Comparison of ENCODE assay signal across 24 cellular contexts in the genomic region with DNA sequence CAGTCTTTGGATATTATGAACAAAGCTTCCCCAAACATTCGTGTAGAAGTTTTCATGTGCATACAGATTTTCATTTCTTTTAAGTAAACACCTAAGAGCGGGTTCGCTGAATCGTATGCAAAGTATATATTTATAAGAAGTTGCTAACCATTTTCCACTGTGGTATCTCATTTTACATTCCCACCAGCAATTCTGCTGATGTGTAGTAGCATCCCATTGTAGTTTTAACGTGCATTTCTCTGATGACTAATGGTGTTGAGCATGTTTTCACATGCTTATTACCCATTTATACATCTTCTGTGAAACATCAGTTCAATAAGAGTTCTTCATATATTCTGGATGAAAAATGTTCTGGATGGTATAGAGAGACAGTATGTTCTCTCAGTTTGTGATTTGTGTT.
A peak's percentile ranks its signal among the peaks of the same experiment; 100 is the strongest.
DNase-seq lines count a peak whose midpoint lies in the region; ATAC-seq and TF ChIP-seq lines count a peak whose summit lies in the region.
"Had no signal": no experiment of that assay in that cellular context is flagged by ENCODE, and none has a peak within 500 bp of the region (broad histone marks: within the 10 kb centered on the region; RNA-seq: fewer than 3 reads in every experiment).

No MANE protein-coding gene starts in this region.

- H3K27ac ChIP-seq in PC-3 (ENCODE audit: low read length) (peak overlapping the region; percentile 33; the same call in 1 of the 2 replicates), epithelial cell of prostate (peak overlapping the region; percentile 8), SK-N-SH (ENCODE audit: low read depth in 2 of 2, low read length in 1 of 2) (no peak overlapping the region)

- WGBS in SK-N-SH (ENCODE audit: low lambda C conversion rate) = 16% methylated on average over 5 of the region's 5 CpGs

- no peak for TF ChIP-seq EP300 in SK-N-SH (IDR thresholded peaks at IDR 0.05; ENCODE audit: borderline replicate concordance in 1 of 2, low read depth in 1 of 2, low read length in 1 of 2)

- H3K4me3 ChIP-seq in PC-3 (ENCODE audit: low read length) (no peak overlapping the region), SK-N-SH (ENCODE audit: low read depth in 2 of 2, low read length in 1 of 2) (no peak overlapping the region)
- H3K4me3 ChIP-seq: GM12878, SK-N-MC had no signal

- no peak overlapping the region for H3K9ac ChIP-seq in PC-3 (ENCODE audit: low read length)
- no peak overlapping the region for H3K9ac ChIP-seq in SK-N-SH

- H3K36me3 ChIP-seq in PC-3 (ENCODE audit: low read depth, low read length) = no peaks in the 10 kb centered on the region
- H3K36me3 ChIP-seq in SK-N-SH (replicated peaks in 1 of 2; ENCODE audit: control insufficient read depth in 1 of 2, insufficient read depth in 2 of 2, low read length in 1 of 2) = no peaks in the 10 kb centered on the region

- CTCF ChIA-PET in PC-3 (lab: Charles Lee) = no interaction called here
- CTCF ChIA-PET in SK-N-SH (lab: Yijun Ruan, JAX) = no interaction called here

- no peak for ATAC-seq in PC-3
- ATAC-seq: CD8-positive, alpha-beta T cell; GM12878; Panc1 had no signal

- H3K9me2 ChIP-seq in PC-3 (replicated peaks; ENCODE audit: low read length) = no peaks in the 10 kb centered on the region
- H3K9me2 ChIP-seq in SK-N-SH = no peaks in the 10 kb centered on the region

- H4K20me1 ChIP-seq in PC-3 (ENCODE audit: low read length) (no peaks in the 10 kb centered on the region), SK-N-SH (ENCODE audit: insufficient read depth) (no peaks in the 10 kb centered on the region)

- peaks cover 20% of the 10 kb centered on the region for H3K4me1 ChIP-seq in PC-3 (ENCODE audit: insufficient read depth, low read length)
- no peaks in the 10 kb centered on the region for H3K4me1 ChIP-seq in SK-N-SH (ENCODE audit: control insufficient read depth in 1 of 2, insufficient read depth in 2 of 2, low read depth in 1 of 2, low read length in 1 of 2)
- H3K4me1 ChIP-seq: Caco-2 had no signal

- intact Hi-C loops in PC-3 (cut with micrococcal nuclease) = no loop called here

- TF ChIP-seq CTCF in PC-3 (conservative IDR thresholded peaks at IDR 0.05; ENCODE audit: low read depth, low read length) = no peak
- TF ChIP-seq CTCF in SK-N-SH (IDR thresholded peaks at IDR 0.05) = no peak

- H3K27me3 ChIP-seq in PC-3 (ENCODE audit: low read length) (no peaks in the 10 kb centered on the region), SK-N-SH (ENCODE audit: insufficient read depth) (no peaks in the 10 kb centered on the region)

- H3K79me2 ChIP-seq in PC-3 (ENCODE audit: low read length) (no peaks in the 10 kb centered on the region), SK-N-SH (ENCODE audit: insufficient read depth) (no peaks in the 10 kb centered on the region)

- no peak for TF ChIP-seq RAD21 in SK-N-SH (IDR thresholded peaks at IDR 0.05; ENCODE audit: low read length)

- DNase-seq in HT-29 (ENCODE audit: low spot score) (peak; percentile 15), PC-3 (peak; percentile 28), epithelial cell of prostate (ENCODE audit: low read depth, low spot score) (peak; percentile 20), NCI-H2196 treated with DMSO at 0.1 percent for 48 hours (lab: John Stamatoyannopoulos, UW; ENCODE audit: unreplicated experiment) (no peak), mesenteric fat pad (ENCODE audit: low spot score) (no peak), SK-N-SH (no peak), NCI-H1694 (lab: John Stamatoyannopoulos, UW) (no peak)
- DNase-seq: C1 segment of cervical spinal cord; Caco-2; CD8-positive, alpha-beta T cell; EL; GDM1; IMR-90; KG1; NCI-H1092 treated with DMSO at 0.1 percent for 48 hours; NCI-H1436; NCI-H187 treated with DMSO at 0.1 percent for 48 hours; NCI-H446 treated with DMSO at 0.1 percent for 48 hours; NCI-H69; SIG-M5; SW 1271 had no signal

- no peak overlapping the region for H2AFZ ChIP-seq in PC-3 (ENCODE audit: low read length)
- H2AFZ ChIP-seq in SK-N-SH (ENCODE audit: low read depth) = no peak overlapping the region

- H3K9me3 ChIP-seq in PC-3 (ENCODE audit: low read length) (no peaks in the 10 kb centered on the region), SK-N-SH (no peaks in the 10 kb centered on the region)

- POLR2A ChIA-PET in PC-3 (lab: Charles Lee; ENCODE audit: unreplicated experiment) (no interaction called here), SK-N-SH (lab: Yijun Ruan, JAX) (interaction anchor here (0.6 kb wide), 1 partner anchor 204 kb away, joined by 3 read pairs; no protein-coding TSS in a partner anchor)

- no peaks in the 10 kb centered on the region for H3F3A ChIP-seq in PC-3 (ENCODE audit: low read length, unreplicated experiment)
- no peaks in the 10 kb centered on the region for H3F3A ChIP-seq in SK-N-SH (replicated peaks; ENCODE audit: insufficient read depth)

- no TSS peak for BruUV-seq in PC-3 (replicated peaks; lab: Mats Ljungman, UMichigan)

- H3K4me2 ChIP-seq in PC-3 (ENCODE audit: low read length) (peak overlapping the region; percentile 66; the same call in 1 of the 2 replicates), SK-N-SH (no peak overlapping the region)

TF ChIP-seq in SK-N-SH, 30 proteins besides CTCF, POLR2A, EP300 and RAD21:
- no peak for TF ChIP-seq YY1 (IDR thresholded peaks at IDR 0.05; ENCODE audit: low read depth)
- TF ChIP-seq MEF2A (IDR thresholded peaks at IDR 0.05; ENCODE audit: borderline replicate concordance, low read depth) = no peak
- no peak for TF ChIP-seq RCOR1 (IDR thresholded peaks at IDR 0.05; ENCODE audit: low read length)
- no peak for TF ChIP-seq FOXM1 (IDR thresholded peaks at IDR 0.05; ENCODE audit: low read depth)
- no peak for TF ChIP-seq RXRA (IDR thresholded peaks at IDR 0.05; ENCODE audit: borderline replicate concordance, low read depth)
- no peak for TF ChIP-seq RFX5 (IDR thresholded peaks at IDR 0.05; ENCODE audit: low read length)
- no peak for TF ChIP-seq ELF1 (IDR thresholded peaks at IDR 0.05)
- TF ChIP-seq TCF12 (IDR thresholded peaks at IDR 0.05) = no peak
- TF ChIP-seq TAF1 (IDR thresholded peaks at IDR 0.05; ENCODE audit: borderline replicate concordance, low read depth, low read length) = no peak
- TF ChIP-seq FOSL2 (IDR thresholded peaks at IDR 0.05; ENCODE audit: borderline replicate concordance, low read depth) = no peak
- TF ChIP-seq MXI1 (IDR thresholded peaks at IDR 0.05; ENCODE audit: low read depth, low read length) = no peak
- TF ChIP-seq, protein P1, sequence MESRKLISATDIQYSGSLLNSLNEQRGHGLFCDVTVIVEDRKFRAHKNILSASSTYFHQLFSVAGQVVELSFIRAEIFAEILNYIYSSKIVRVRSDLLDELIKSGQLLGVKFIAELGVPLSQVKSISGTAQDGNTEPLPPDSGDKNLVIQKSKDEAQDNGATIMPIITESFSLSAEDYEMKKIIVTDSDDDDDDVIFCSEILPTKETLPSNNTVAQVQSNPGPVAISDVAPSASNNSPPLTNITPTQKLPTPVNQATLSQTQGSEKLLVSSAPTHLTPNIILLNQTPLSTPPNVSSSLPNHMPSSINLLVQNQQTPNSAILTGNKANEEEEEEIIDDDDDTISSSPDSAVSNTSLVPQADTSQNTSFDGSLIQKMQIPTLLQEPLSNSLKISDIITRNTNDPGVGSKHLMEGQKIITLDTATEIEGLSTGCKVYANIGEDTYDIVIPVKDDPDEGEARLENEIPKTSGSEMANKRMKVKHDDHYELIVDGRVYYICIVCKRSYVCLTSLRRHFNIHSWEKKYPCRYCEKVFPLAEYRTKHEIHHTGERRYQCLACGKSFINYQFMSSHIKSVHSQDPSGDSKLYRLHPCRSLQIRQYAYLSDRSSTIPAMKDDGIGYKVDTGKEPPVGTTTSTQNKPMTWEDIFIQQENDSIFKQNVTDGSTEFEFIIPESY (IDR thresholded peaks at IDR 0.05; ENCODE audit: borderline replicate concordance, low read depth) = no peak
- TF ChIP-seq, protein P2, sequence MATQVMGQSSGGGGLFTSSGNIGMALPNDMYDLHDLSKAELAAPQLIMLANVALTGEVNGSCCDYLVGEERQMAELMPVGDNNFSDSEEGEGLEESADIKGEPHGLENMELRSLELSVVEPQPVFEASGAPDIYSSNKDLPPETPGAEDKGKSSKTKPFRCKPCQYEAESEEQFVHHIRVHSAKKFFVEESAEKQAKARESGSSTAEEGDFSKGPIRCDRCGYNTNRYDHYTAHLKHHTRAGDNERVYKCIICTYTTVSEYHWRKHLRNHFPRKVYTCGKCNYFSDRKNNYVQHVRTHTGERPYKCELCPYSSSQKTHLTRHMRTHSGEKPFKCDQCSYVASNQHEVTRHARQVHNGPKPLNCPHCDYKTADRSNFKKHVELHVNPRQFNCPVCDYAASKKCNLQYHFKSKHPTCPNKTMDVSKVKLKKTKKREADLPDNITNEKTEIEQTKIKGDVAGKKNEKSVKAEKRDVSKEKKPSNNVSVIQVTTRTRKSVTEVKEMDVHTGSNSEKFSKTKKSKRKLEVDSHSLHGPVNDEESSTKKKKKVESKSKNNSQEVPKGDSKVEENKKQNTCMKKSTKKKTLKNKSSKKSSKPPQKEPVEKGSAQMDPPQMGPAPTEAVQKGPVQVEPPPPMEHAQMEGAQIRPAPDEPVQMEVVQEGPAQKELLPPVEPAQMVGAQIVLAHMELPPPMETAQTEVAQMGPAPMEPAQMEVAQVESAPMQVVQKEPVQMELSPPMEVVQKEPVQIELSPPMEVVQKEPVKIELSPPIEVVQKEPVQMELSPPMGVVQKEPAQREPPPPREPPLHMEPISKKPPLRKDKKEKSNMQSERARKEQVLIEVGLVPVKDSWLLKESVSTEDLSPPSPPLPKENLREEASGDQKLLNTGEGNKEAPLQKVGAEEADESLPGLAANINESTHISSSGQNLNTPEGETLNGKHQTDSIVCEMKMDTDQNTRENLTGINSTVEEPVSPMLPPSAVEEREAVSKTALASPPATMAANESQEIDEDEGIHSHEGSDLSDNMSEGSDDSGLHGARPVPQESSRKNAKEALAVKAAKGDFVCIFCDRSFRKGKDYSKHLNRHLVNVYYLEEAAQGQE (IDR thresholded peaks at IDR 0.05; ENCODE audit: low read depth, low read length) = no peak
- TF ChIP-seq SIN3A (IDR thresholded peaks at IDR 0.05; ENCODE audit: borderline replicate concordance, low read depth, low read length) = no peak
- TF ChIP-seq CHD2 (IDR thresholded peaks at IDR 0.05; ENCODE audit: low read length, partially characterized antibody) = no peak
- TF ChIP-seq TEAD4 (IDR thresholded peaks at IDR 0.05; ENCODE audit: borderline replicate concordance, insufficient read depth) = no peak
- TF ChIP-seq, protein P3, sequence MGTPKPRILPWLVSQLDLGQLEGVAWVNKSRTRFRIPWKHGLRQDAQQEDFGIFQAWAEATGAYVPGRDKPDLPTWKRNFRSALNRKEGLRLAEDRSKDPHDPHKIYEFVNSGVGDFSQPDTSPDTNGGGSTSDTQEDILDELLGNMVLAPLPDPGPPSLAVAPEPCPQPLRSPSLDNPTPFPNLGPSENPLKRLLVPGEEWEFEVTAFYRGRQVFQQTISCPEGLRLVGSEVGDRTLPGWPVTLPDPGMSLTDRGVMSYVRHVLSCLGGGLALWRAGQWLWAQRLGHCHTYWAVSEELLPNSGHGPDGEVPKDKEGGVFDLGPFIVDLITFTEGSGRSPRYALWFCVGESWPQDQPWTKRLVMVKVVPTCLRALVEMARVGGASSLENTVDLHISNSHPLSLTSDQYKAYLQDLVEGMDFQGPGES (IDR thresholded peaks at IDR 0.05; ENCODE audit: low read depth, low read length) = no peak
- TF ChIP-seq GABPA (IDR thresholded peaks at IDR 0.05; ENCODE audit: low read depth) = no peak

Comparison
In these comparisons a context has a peak if more than half of its experiments do, and no peak if none do; other contexts are left out.
1. DNase-seq: peak in HT-29 (single experiment), PC-3 (single experiment) and epithelial cell of prostate (single experiment); none in NCI-H2196 treated with DMSO at 0.1 percent for 48 hours (single experiment), mesenteric fat pad (single experiment), SK-N-SH (single experiment) and NCI-H1694 (single experiment).
2. H3K27ac ChIP-seq: peak in PC-3 (single experiment) and epithelial cell of prostate (single experiment); none in SK-N-SH (0 of 2).